Comparison of ENCODE assay signal across 17 cellular contexts in genomic region chr15:98551936-98552562, GRCh38.
DNase-seq lines count a peak whose midpoint lies in the region; ATAC-seq, FAIRE-seq and TF ChIP-seq lines count a peak whose summit lies in the region.
"Had no signal": no experiment of that assay in that cellular context is flagged by ENCODE, and none has a peak within 500 bp of the region (broad histone marks: within the 10 kb centered on the region; RNA-seq: fewer than 3 reads in every experiment).

No MANE protein-coding gene starts in this region.

- H2AK5ac ChIP-seq in mesendoderm (ENCODE audit: low read length): no peak overlapping the region

- H3K4me3 ChIP-seq in mesendoderm (ENCODE audit: low read length) (no peak overlapping the region), body of pancreas (no peak overlapping the region)
- H3K4me3 ChIP-seq: A549, BLaER1 had no signal

- H3K36me3 Mint-ChIP-seq in MCF 10A (ENCODE audit: insufficient read depth, unreplicated experiment): no peaks in the 10 kb centered on the region

- no peak for TF ChIP-seq POLR2A in body of pancreas (IDR thresholded peaks at IDR 0.05)

- no peak overlapping the region for H3K4me3 Mint-ChIP-seq in MCF 10A (ENCODE audit: unreplicated experiment)
- H3K4me3 Mint-ChIP-seq: CD8-positive, alpha-beta memory T cell had no signal

- no peaks in the 10 kb centered on the region for H3K9me3 ChIP-seq in body of pancreas
- H3K9me3 ChIP-seq: A549 had no signal

- H3K4ac ChIP-seq in mesendoderm (ENCODE audit: low read depth, low read length): no peak overlapping the region

- H3K23ac ChIP-seq in mesendoderm (ENCODE audit: low read length): no peak overlapping the region

- TF ChIP-seq CTCF in body of pancreas (IDR thresholded peaks at IDR 0.05) (no peak), MCF 10A (IDR thresholded peaks at IDR 0.05; ENCODE audit: unreplicated experiment) (no peak)

- DNase-seq in SK-MEL-5 (ENCODE audit: low read depth, low spot score): peak; percentile 11
- DNase-seq in mesendoderm: no peak
- DNase-seq in Right ventricle myocardium superior: no peak
- DNase-seq in body of pancreas: no peak
- no peak for DNase-seq in MCF 10A (ENCODE audit: unreplicated experiment)
- no peak for DNase-seq in NCI-H524 treated with DMSO at 0.1 percent for 48 hours (lab: John Stamatoyannopoulos, UW)
- DNase-seq: Calu3; CD8-positive, alpha-beta memory T cell; DMS 273 treated with DMSO at 0.1 percent for 48 hours; GDM1 had no signal

- no peak overlapping the region for H4K8ac ChIP-seq in mesendoderm (ENCODE audit: low read depth, low read length)

- H3K9ac ChIP-seq in mesendoderm (ENCODE audit: low read length): no peak overlapping the region
- H3K9ac ChIP-seq: BLaER1, KMS-11 had no signal

- no peak overlapping the region for H2BK120ac ChIP-seq in mesendoderm (ENCODE audit: low read depth, low read length)

- POLR2A ChIA-PET in MCF 10A (lab: Yijun Ruan, JAX): interaction anchor here (0.8 kb wide), 1 partner anchor 60 kb away, joined by 3 read pairs; no protein-coding TSS in a partner anchor

- H3K27me3 Mint-ChIP-seq in MCF 10A (ENCODE audit: insufficient read depth, unreplicated experiment): peaks cover 27% of the 10 kb centered on the region

- peak overlapping the region; percentile 22 for H3K56ac ChIP-seq in mesendoderm (ENCODE audit: low read length)

- no peaks in the 10 kb centered on the region for H3K79me1 ChIP-seq in mesendoderm (ENCODE audit: low read length)

- WGBS in mesendoderm (ENCODE audit: extremely low coverage, insufficient coverage, low lambda C conversion rate): no CpG with 5 or more reads among the region's 11 CpGs
- 87 to 99% methylated on average over 11 of the region's 11 CpGs for WGBS in body of pancreas, 2 donors

- no TSS peak for BruUV-seq in MCF 10A (replicated peaks; lab: Mats Ljungman, UMichigan)

- no peak overlapping the region for H2BK15ac ChIP-seq in mesendoderm (replicated peaks; ENCODE audit: low read depth)

- H3K36me3 ChIP-seq in mesendoderm (ENCODE audit: control insufficient read depth, insufficient read depth, low read length): no peaks in the 10 kb centered on the region
- H3K36me3 ChIP-seq in body of pancreas (replicated peaks in 1 of 2; ENCODE audit: insufficient read depth in 1 of 2, low read depth in 2 of 2): no peaks in the 10 kb centered on the region
- H3K36me3 ChIP-seq: BLaER1 had no signal

- no peaks in the 10 kb centered on the region for H3K79me2 ChIP-seq in mesendoderm (ENCODE audit: control insufficient read depth, insufficient read depth, low read length)

- peaks cover 6% of the 10 kb centered on the region for H3K9me3 Mint-ChIP-seq in MCF 10A (ENCODE audit: unreplicated experiment)

- ATAC-seq in Right ventricle myocardium superior (ENCODE audit: poor library complexity): no peak
- no peak for ATAC-seq in body of pancreas
- ATAC-seq: A549, HepG2 had no signal

- in situ Hi-C loops in SK-MEL-5 (cut with HindIII; ENCODE audit: low pct_unique_long_range_greater_than_20kb, low sequenced_read_pairs): no loop called here

- CTCF ChIA-PET in MCF 10A (lab: Yijun Ruan, JAX): interaction anchor here (0.6 to 1.4 kb wide), 2 partner anchors 33 to 54 kb away, joined by 3 to 4 read pairs; no protein-coding TSS in a partner anchor

- peak; percentile 44 for FAIRE-seq in G401.6 (lab: Jason Lieb, UNC)
- FAIRE-seq: A549, GM12892, H54, HepG2 had no signal

- H3K4me1 ChIP-seq in mesendoderm (ENCODE audit: control insufficient read depth, low read depth, low read length): peaks cover 19% of the 10 kb centered on the region
- peaks cover 49% of the 10 kb centered on the region for H3K4me1 ChIP-seq in body of pancreas

- no peak overlapping the region for H3K27ac ChIP-seq in mesendoderm (ENCODE audit: low read depth, low read length)
- no peak overlapping the region for H3K27ac ChIP-seq in body of pancreas
- H3K27ac ChIP-seq: A549, BLaER1, KMS-11 had no signal

- H3K27me3 ChIP-seq in mesendoderm (ENCODE audit: insufficient read depth, low read length, poor library complexity) (no peaks in the 10 kb centered on the region), body of pancreas (no peaks in the 10 kb centered on the region)

- H3K4me2 ChIP-seq in mesendoderm (ENCODE audit: low read length): no peak overlapping the region
- H3K4me2 ChIP-seq: A549, BLaER1, KMS-11 had no signal

- H3K18ac ChIP-seq in mesendoderm (ENCODE audit: low read length): no peak overlapping the region

- intact Hi-C loops in Right ventricle myocardium superior (cut with DNase I): no loop called here
- intact Hi-C loops in body of pancreas (cut with DNase I): no loop called here
- intact Hi-C loops in MCF 10A (cut with micrococcal nuclease): no loop called here

- H4K5ac ChIP-seq in mesendoderm (ENCODE audit: low read length): no peak overlapping the region

- H3K27ac Mint-ChIP-seq in MCF 10A (ENCODE audit: low read depth, unreplicated experiment): no peak overlapping the region
- H3K27ac Mint-ChIP-seq: CD8-positive, alpha-beta memory T cell had no signal

- H2BK5ac ChIP-seq in mesendoderm (ENCODE audit: low read length): no peak overlapping the region

- H3K4me1 Mint-ChIP-seq in MCF 10A (ENCODE audit: insufficient read depth, unreplicated experiment): peaks cover 5% of the 10 kb centered on the region
